26 cellular contexts compared by ENCODE assay signal in genomic region chr12:57688931-57689330, GRCh38.
"Had no signal": no experiment of that assay in that cellular context is flagged by ENCODE, and none has a peak within 500 bp of the region (broad histone marks: within the 10 kb centered on the region; RNA-seq: fewer than 3 reads in every experiment).

No MANE protein-coding gene starts in this region.

- H3K27ac ChIP-seq: stomach, suprapubic skin, testis, thoracic aorta, thyroid gland, tibial artery, tibial nerve, transverse colon, upper lobe of left lung, upper lobe of right lung, uterus, vagina had no signal

- H3K36me3 ChIP-seq: stomach, suprapubic skin, thoracic aorta, thyroid gland, tibial artery, tibial nerve, transverse colon, upper lobe of left lung, upper lobe of right lung, uterus, vagina had no signal

- DNase-seq: stimulated activated CD4-positive, alpha-beta T cell treated with anti-CD3 and anti-CD28 coated beads, Interleukin-2, amount 100 ng/mL, for 48 hours; stimulated activated CD4-positive, alpha-beta T cell treated with anti-CD3 and anti-CD28 coated beads, Interleukin-4, amount 100 ng/mL, for 1 hour; stimulated activated CD4-positive, alpha-beta T cell treated with anti-CD3 and anti-CD28 coated beads, Interleukin-4, amount 100 ng/mL, for 24 hours; stimulated activated CD4-positive, alpha-beta T cell treated with anti-CD3 and anti-CD28 coated beads, Interleukin-4, amount 100 ng/mL, for 4 hours; stimulated activated CD8-positive, alpha-beta memory T cell treated with anti-CD3 and anti-CD28 coated beads, Interleukin-4, amount 100 ng/mL, for 48 hours; stimulated activated naive B cell treated with anti-CD40 and anti-IgM and Interleukin-4, amounts not matched to agents 10 μg/mL and 1 μg/mL and 100 μg/mL, for 72 hours; stimulated activated naive CD4-positive, alpha-beta T cell; stimulated activated naive CD4-positive, alpha-beta T cell treated with Interleukin-2 at 50 U/mL for 16 hours; stimulated activated naive CD8-positive, alpha-beta T cell treated with anti-CD3 and anti-CD28 coated beads, Interleukin-15, amount 100 ng/mL, for 72 hours; stimulated activated naive CD8-positive, alpha-beta T cell treated with anti-CD3 and anti-CD28 coated beads, Interleukin-15, Interleukin-2, amounts not matched to agents 100 U/mL and 50 U/mL, for 24 hours; stomach; substantia nigra; testis; thyroid gland; tibial artery; transverse colon; trophoblast cell; upper lobe of left lung; upper lobe of right lung; uterus had no signal

- H3K9me3 ChIP-seq: stomach, suprapubic skin, testis, thoracic aorta, thyroid gland, tibial artery, tibial nerve, transverse colon, upper lobe of left lung, upper lobe of right lung, uterus, vagina had no signal

- H3K27me3 ChIP-seq: testis, thyroid gland, upper lobe of left lung, vagina had no signal

- ATAC-seq: stimulated activated effector memory CD8-positive, alpha-beta T cell treated with anti-CD3 and anti-CD28 coated beads, Interleukin-12 subunit alpha, Interleukin-12 subunit beta, amount 100 ng/mL, for 72 hours; stimulated activated memory B cell treated with anti-CD40 and anti-IgM and Interleukin-4, amounts not matched to agents 10 μg/mL and 1 μg/mL and 100 μg/mL, for 72 hours; stimulated activated naive B cell treated with anti-CD40 and anti-IgM and Interleukin-4, amounts not matched to agents 10 μg/mL and 1 μg/mL and 100 μg/mL, for 72 hours; stimulated activated naive CD8-positive, alpha-beta T cell treated with anti-CD3 and anti-CD28 coated beads, Interleukin-15, amount 100 ng/mL, for 72 hours; stimulated activated naive CD8-positive, alpha-beta T cell treated with anti-CD3 and anti-CD28 coated beads, Interleukin-15, Interleukin-2, amounts not matched to agents 100 U/mL and 50 U/mL, for 24 hours; upper lobe of right lung had no signal

- H3K4me3 ChIP-seq: stomach, suprapubic skin, testis, thoracic aorta, thyroid gland, tibial artery, tibial nerve, transverse colon, upper lobe of left lung, upper lobe of right lung, uterus, vagina had no signal

- H3K4me1 ChIP-seq: testis, thyroid gland, uterus, vagina had no signal
